Comparison of ENCODE assay signal across 1 cellular context in the genomic region with DNA sequence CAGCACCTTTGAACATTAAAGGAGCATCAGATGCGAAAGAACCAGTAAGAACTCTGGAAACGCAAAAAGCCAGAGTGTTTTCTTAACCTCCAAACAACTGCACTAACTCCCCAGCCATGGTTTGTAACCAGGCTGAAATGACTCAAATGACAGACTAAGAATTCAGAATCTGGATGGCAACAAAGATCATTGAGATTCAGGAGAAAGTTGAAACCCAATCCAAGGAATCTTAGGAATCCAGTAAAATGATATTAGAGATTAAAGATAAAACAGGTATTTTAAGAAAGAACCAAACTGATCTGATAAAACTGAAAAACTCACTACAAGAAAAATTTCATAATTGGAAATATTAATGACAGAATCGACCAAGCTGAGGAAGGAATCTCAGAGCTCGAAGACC.
TF ChIP-seq lines count a peak whose summit lies in the region.

No MANE protein-coding gene starts in this region.

TF ChIP-seq in SK-N-SH, 30 proteins besides CTCF, POLR2A, EP300 and RAD21 (continued from another document):
- TF ChIP-seq SIN3A (IDR thresholded peaks at IDR 0.05; ENCODE audit: borderline replicate concordance, low read depth, low read length) (no peak), MEF2A (IDR thresholded peaks at IDR 0.05; ENCODE audit: borderline replicate concordance, low read depth) (0 out of 2 replicates have a peak, but pooled peaks have one; percentile 27), EZH2phosphoT487 (IDR thresholded peaks at IDR 0.05; ENCODE audit: borderline replicate concordance, low read depth) (no peak), FOXM1 (IDR thresholded peaks at IDR 0.05; ENCODE audit: low read depth) (no peak), TEAD4 (IDR thresholded peaks at IDR 0.05; ENCODE audit: borderline replicate concordance, insufficient read depth) (peak; percentile 66; the same call in 1 of the 2 replicates), RCOR1 (IDR thresholded peaks at IDR 0.05; ENCODE audit: low read length) (no peak), CHD2 (IDR thresholded peaks at IDR 0.05; ENCODE audit: low read length, partially characterized antibody) (no peak), JUND (IDR thresholded peaks at IDR 0.05) (peak; percentile 38; the same call in 1 of the 2 replicates), NFIC (IDR thresholded peaks at IDR 0.05; ENCODE audit: borderline replicate concordance) (peak; percentile 24; the same call in 1 of the 2 replicates), RXRA (IDR thresholded peaks at IDR 0.05; ENCODE audit: borderline replicate concordance, low read depth) (peak; percentile 29; the same call in 1 of the 2 replicates), RFX5 (IDR thresholded peaks at IDR 0.05; ENCODE audit: low read length) (no peak), REST (IDR thresholded peaks at IDR 0.05; ENCODE audit: low read depth, low read length) (no peak), TCF12 (IDR thresholded peaks at IDR 0.05) (peak; percentile 53; the same call in 1 of the 2 replicates), TAF1 (IDR thresholded peaks at IDR 0.05; ENCODE audit: borderline replicate concordance, low read depth, low read length) (no peak)
- TF ChIP-seq, protein P1, sequence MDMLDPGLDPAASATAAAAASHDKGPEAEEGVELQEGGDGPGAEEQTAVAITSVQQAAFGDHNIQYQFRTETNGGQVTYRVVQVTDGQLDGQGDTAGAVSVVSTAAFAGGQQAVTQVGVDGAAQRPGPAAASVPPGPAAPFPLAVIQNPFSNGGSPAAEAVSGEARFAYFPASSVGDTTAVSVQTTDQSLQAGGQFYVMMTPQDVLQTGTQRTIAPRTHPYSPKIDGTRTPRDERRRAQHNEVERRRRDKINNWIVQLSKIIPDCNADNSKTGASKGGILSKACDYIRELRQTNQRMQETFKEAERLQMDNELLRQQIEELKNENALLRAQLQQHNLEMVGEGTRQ (IDR thresholded peaks at IDR 0.05; ENCODE audit: borderline replicate concordance, low read depth, low read length), result no peak
